ENCODE assay signal across 8 cellular contexts in genomic region chr4:17347445-17347844, GRCh38.
DNase-seq lines count a peak whose midpoint lies in the region; ATAC-seq, FAIRE-seq and TF ChIP-seq lines count a peak whose summit lies in the region.

No MANE protein-coding gene starts in this region.

- peaks cover 0 to 5% (median 0%) of the 10 kb centered on the region in 12 donors for H3K9me3 ChIP-seq in heart left ventricle
- no peaks in the 10 kb centered on the region for H3K9me3 ChIP-seq in right atrium auricular region

- no peaks in the 10 kb centered on the region for H3K27me3 ChIP-seq in heart left ventricle
- no peaks in the 10 kb centered on the region for H3K27me3 ChIP-seq in right atrium auricular region

- intact Hi-C loops in heart left ventricle (cut with DNase I) = loop anchor here in 6 of 10 donors (5.0 kb wide), 3 partner anchors 100 to 125 kb away; no protein-coding TSS in a partner anchor

- ATAC-seq in heart left ventricle = peak in 2 of 4 donors; percentile 18 to 41
- ATAC-seq in GM21390 (IDR thresholded peaks at IDR 0.05; ENCODE audit: unreplicated experiment) = no peak

- peak; percentile 17 to 64 (median 42) for TF ChIP-seq CTCF in heart left ventricle (IDR thresholded peaks at IDR 0.05)
- peak in 1 of 2 donors; percentile 58 for TF ChIP-seq CTCF in right atrium auricular region (IDR thresholded peaks at IDR 0.05)

- H3K4me1 ChIP-seq in heart left ventricle = no peaks in the 10 kb centered on the region
- H3K4me1 ChIP-seq in right atrium auricular region = no peaks in the 10 kb centered on the region

- H3K27ac ChIP-seq in heart left ventricle = no peak overlapping the region
- no peak overlapping the region for H3K27ac ChIP-seq in right atrium auricular region

- TF ChIP-seq POLR2A in heart left ventricle (IDR thresholded peaks at IDR 0.05) = no peak

- no peak overlapping the region for H3K4me3 ChIP-seq in heart left ventricle
- no peak overlapping the region for H3K4me3 ChIP-seq in right atrium auricular region

- 51 to 79% (median 54%) methylated on average over 2 of the region's 2 CpGs for WGBS in heart left ventricle, 4 donors

- no peaks in the 10 kb centered on the region for H3K36me3 ChIP-seq in heart left ventricle
- H3K36me3 ChIP-seq in right atrium auricular region = no peaks in the 10 kb centered on the region

- DNase-seq in heart left ventricle (no peak), right atrium auricular region (ENCODE audit: low spot score) (no peak), HTR-8/SVneo (ENCODE audit: insufficient read length, low spot score) (peak; percentile 2), frontal cortex (ENCODE audit: low spot score in 2 of 2) (peak; percentile 3 to 18)
- DNase-seq in activated CD4-positive, alpha-beta T cell treated with anti-CD3 and anti-CD28 coated beads, Interleukin-2, amount 50 U/mL, for 48 hours = peak; percentile 18 to 31
- peak; percentile 37 for DNase-seq in stimulated activated CD8-positive, alpha-beta memory T cell treated with anti-CD3 and anti-CD28 coated beads, Interleukin-4, amount 100 ng/mL, for 48 hours
- no peak for DNase-seq in activated CD4-positive, CD25-positive, alpha-beta regulatory T cell (lab: John Stamatoyannopoulos, UW)

- no peak for FAIRE-seq in HTR-8/SVneo (lab: Jason Lieb, UNC)
- FAIRE-seq in frontal cortex (lab: Jason Lieb, UNC) = no peak

Comparison
In these comparisons a context has a peak if more than half of its experiments do, and no peak if none do; other contexts are left out.
1. DNase-seq: peak in HTR-8/SVneo (single experiment), activated CD4-positive, alpha-beta T cell treated with anti-CD3 and anti-CD28 coated beads, Interleukin-2, amount 50 U/mL, for 48 hours (2 of 2), frontal cortex (2 of 2) and stimulated activated CD8-positive, alpha-beta memory T cell treated with anti-CD3 and anti-CD28 coated beads, Interleukin-4, amount 100 ng/mL, for 48 hours (single experiment); none in heart left ventricle (0 of 5), right atrium auricular region (single experiment) and activated CD4-positive, CD25-positive, alpha-beta regulatory T cell (0 of 4).